ENCODE assay signal across 8 cellular contexts in the genomic region with DNA sequence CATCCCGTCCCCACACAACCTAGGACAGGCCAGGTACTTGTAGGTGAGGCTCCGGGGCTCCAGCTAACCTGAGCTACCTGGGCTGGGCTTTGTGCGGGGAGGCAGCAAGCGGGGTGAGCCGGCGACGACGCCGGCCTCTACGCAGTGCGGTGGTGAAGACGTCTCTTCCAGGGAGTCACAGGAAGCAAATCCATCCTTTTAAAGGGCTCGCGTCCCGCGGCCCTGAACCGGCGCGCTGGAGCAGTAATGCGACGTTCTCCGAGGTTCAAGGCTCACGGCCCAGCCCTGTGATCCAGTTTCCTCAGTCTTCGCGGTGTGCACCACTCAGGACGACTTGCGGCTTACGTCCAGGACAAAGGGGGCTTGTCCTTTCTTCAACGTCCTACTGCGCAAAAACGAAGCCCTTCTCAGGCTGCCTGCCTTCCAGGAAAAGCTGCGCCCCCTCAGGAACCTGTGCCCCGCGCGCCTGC. TPM values are rescaled to one million over a fixed set of nuclear protein-coding genes. Genes with fewer than 3 reads are reported as not detected.
A peak's percentile ranks its signal among the peaks of the same experiment; 100 is the strongest.
DNase-seq lines count a peak whose midpoint lies in the region; ATAC-seq and TF ChIP-seq lines count a peak whose summit lies in the region.

No MANE protein-coding gene starts in this region.

- peaks cover 14% of the 10 kb centered on the region for H3K79me1 ChIP-seq in trophoblast cell (ENCODE audit: low read length)

- peaks cover 2 to 48% (median 17%) of the 10 kb centered on the region in 9 donors for H3K4me1 ChIP-seq in heart right ventricle
- peaks cover 3 to 11% of the 10 kb centered on the region in 2 experiments for H3K4me1 ChIP-seq in trophoblast cell (ENCODE audit: control insufficient read depth in 1 of 2, insufficient read depth in 2 of 2, low read length in 2 of 2)

- H3K4me3 Mint-ChIP-seq in activated naive CD8-positive, alpha-beta T cell treated with anti-CD3 and anti-CD28 coated beads, Interleukin-2, amount 10 ng/mL, durations not matched to agents 7 days and 5 days = peak overlapping the region; percentile 91

- peaks cover 16% of the 10 kb centered on the region for H3K36me3 Mint-ChIP-seq in activated naive CD8-positive, alpha-beta T cell treated with anti-CD3 and anti-CD28 coated beads, Interleukin-2, amount 10 ng/mL, durations not matched to agents 7 days and 5 days

- peak; percentile 68 for DNase-seq in AG08396 (ENCODE audit: low spot score)
- DNase-seq in RKO (ENCODE audit: low spot score) = peak; percentile 82
- DNase-seq in activated naive CD8-positive, alpha-beta T cell treated with anti-CD3 and anti-CD28 coated beads, Interleukin-2, amount 10 ng/mL, durations not matched to agents 7 days and 5 days = no peak
- DNase-seq in heart right ventricle = peak; percentile 33 to 52
- DNase-seq in trophoblast cell = peak; percentile 59 to 71
- DNase-seq in NCI-H1436 treated with DMSO at 0.1 percent for 48 hours (lab: John Stamatoyannopoulos, UW) = no peak

- peak overlapping the region; percentile 79 for H3K4me2 ChIP-seq in trophoblast cell (ENCODE audit: low read length)

- no peaks in the 10 kb centered on the region for H3K27me3 ChIP-seq in heart right ventricle
- H3K27me3 ChIP-seq in trophoblast cell (ENCODE audit: insufficient read depth, low read length) = no peaks in the 10 kb centered on the region

- no peaks in the 10 kb centered on the region for H3K9me3 ChIP-seq in heart right ventricle
- peaks cover 1% of the 10 kb centered on the region for H3K9me3 ChIP-seq in trophoblast cell (ENCODE audit: insufficient read depth, low read depth, low read length)

- H2BK12ac ChIP-seq in trophoblast cell (ENCODE audit: low read length) = peak overlapping the region; percentile 64

- H3K79me2 ChIP-seq in trophoblast cell (ENCODE audit: control insufficient read depth, insufficient read depth, low read length, poor library complexity) = peaks cover 25% of the 10 kb centered on the region

- H2BK120ac ChIP-seq in trophoblast cell (ENCODE audit: insufficient read depth, low read length, poor library complexity) = peak overlapping the region; percentile 75

- H3K27ac ChIP-seq in heart right ventricle = peak overlapping the region; percentile 3 to 95 (median 92)
- H3K27ac ChIP-seq in trophoblast cell (ENCODE audit: low read depth, low read length) = peak overlapping the region; percentile 93

- H3K4ac ChIP-seq in trophoblast cell (ENCODE audit: low read depth, low read length) = peak overlapping the region; percentile 93

- H3K9ac ChIP-seq in trophoblast cell (ENCODE audit: low read length) = peak overlapping the region; percentile 89

- intact Hi-C loops in heart right ventricle (cut with DNase I) = loop anchor here in 5 of 10 donors (2.0 to 10.0 kb wide), 7 partner anchors 57 to 283 kb away; no protein-coding TSS in a partner anchor

- peak overlapping the region; percentile 97 for H4K8ac ChIP-seq in trophoblast cell (ENCODE audit: low read depth, low read length)

- peak overlapping the region; percentile 92 for H4K91ac ChIP-seq in trophoblast cell (ENCODE audit: low read depth, low read length)

- peak overlapping the region; percentile 96 for H2AK5ac ChIP-seq in trophoblast cell (ENCODE audit: low read length)

- peak overlapping the region; percentile 98 for H3K18ac ChIP-seq in trophoblast cell (ENCODE audit: low read length)

- ATAC-seq in GM18511 (IDR thresholded peaks at IDR 0.05; ENCODE audit: unreplicated experiment) (peak; percentile 16), HG03108 (IDR thresholded peaks at IDR 0.05; ENCODE audit: unreplicated experiment) (peak; percentile 2), heart right ventricle (peak; percentile 41 to 80 (median 74))
- peak; percentile 10 for ATAC-seq in activated naive CD8-positive, alpha-beta T cell treated with anti-CD3 and anti-CD28 coated beads, Interleukin-2, amount 10 ng/mL, durations not matched to agents 7 days and 5 days (ENCODE audit: low read depth)

- H2AFZ ChIP-seq in trophoblast cell (ENCODE audit: insufficient read depth, low read length, poor library complexity) = peak overlapping the region; percentile 53

- peaks cover 32% of the 10 kb centered on the region for H3K4me1 Mint-ChIP-seq in activated naive CD8-positive, alpha-beta T cell treated with anti-CD3 and anti-CD28 coated beads, Interleukin-2, amount 10 ng/mL, durations not matched to agents 7 days and 5 days

- H3K14ac ChIP-seq in trophoblast cell (ENCODE audit: low read length) = peak overlapping the region; percentile 88

- WGBS in heart right ventricle, 2 donors = 1% methylated on average over 35 of the region's 35 CpGs
- WGBS in trophoblast cell (ENCODE audit: extremely low coverage, insufficient coverage, insufficient read length) = no CpG with 5 or more reads among the region's 35 CpGs

- H2BK5ac ChIP-seq in trophoblast cell (ENCODE audit: low read depth, low read length, poor library complexity) = peak overlapping the region; percentile 93

- H3K23ac ChIP-seq in trophoblast cell (ENCODE audit: low read length) = no peak overlapping the region

- POLR2A ChIA-PET in activated naive CD8-positive, alpha-beta T cell treated with anti-CD3 and anti-CD28 coated beads, Interleukin-2, amount 10 ng/mL, durations not matched to agents 7 days and 5 days (lab: Charles Lee) = interaction anchor here (1.1 to 1.5 kb wide), 3 partner anchors 46 to 83 kb away, joined by 3 to 7 read pairs (median 4); no protein-coding TSS in a partner anchor

- H3K4me3 ChIP-seq in heart right ventricle (peak overlapping the region; percentile 48 to 97 (median 90)), trophoblast cell (ENCODE audit: low read depth, low read length) (peak overlapping the region; percentile 78)

- H3K27ac Mint-ChIP-seq in activated naive CD8-positive, alpha-beta T cell treated with anti-CD3 and anti-CD28 coated beads, Interleukin-2, amount 10 ng/mL, durations not matched to agents 7 days and 5 days = peak overlapping the region; percentile 85

- no peaks in the 10 kb centered on the region for H3K27me3 Mint-ChIP-seq in activated naive CD8-positive, alpha-beta T cell treated with anti-CD3 and anti-CD28 coated beads, Interleukin-2, amount 10 ng/mL, durations not matched to agents 7 days and 5 days

- H3K9me3 Mint-ChIP-seq in activated naive CD8-positive, alpha-beta T cell treated with anti-CD3 and anti-CD28 coated beads, Interleukin-2, amount 10 ng/mL, durations not matched to agents 7 days and 5 days = no peaks in the 10 kb centered on the region

- H3K36me3 ChIP-seq in heart right ventricle (no peaks in the 10 kb centered on the region), trophoblast cell (ENCODE audit: control insufficient read depth in 1 of 2, insufficient read depth in 2 of 2, low read length in 2 of 2) (peaks cover 0 to 5% of the 10 kb centered on the region in 2 experiments)

- no peak for TF ChIP-seq CTCF in heart right ventricle (IDR thresholded peaks at IDR 0.05)

- peak overlapping the region; percentile 86 for H4K12ac ChIP-seq in trophoblast cell (ENCODE audit: low read depth, low read length)

RNA-seq across cellular contexts. Expression of gene SPIN1, which starts 0.5 kb away (rescaled TPM):
- total RNA-seq in activated naive CD8-positive, alpha-beta T cell treated with anti-CD3 and anti-CD28 coated beads, Interleukin-2, amount 10 ng/mL, durations not matched to agents 7 days and 5 days = 10 to 100 TPM; 42.2 to 45.3 TPM
- total RNA-seq in heart right ventricle = 10 to 100 TPM; 40.6 to 65.0 (median 51.7) TPM
- 10 to 100 TPM; 14.9 to 29.4 TPM for polyA plus RNA-seq in heart right ventricle
- polyA plus RNA-seq in trophoblast cell (2013) = 65.0 and 67.0 TPM in 2 replicates

Comparison
In these comparisons a context has a peak if more than half of its experiments do, and no peak if none do; other contexts are left out.
1. DNase-seq: peak in AG08396 (single experiment), RKO (single experiment), heart right ventricle (2 of 2) and trophoblast cell (2 of 2); none in activated naive CD8-positive, alpha-beta T cell treated with anti-CD3 and anti-CD28 coated beads, Interleukin-2, amount 10 ng/mL, durations not matched to agents 7 days and 5 days (single experiment) and NCI-H1436 treated with DMSO at 0.1 percent for 48 hours (single experiment).
2. ATAC-seq: peak in every context shown above with its lines; median percentile 74 in heart right ventricle; 16 in GM18511; 10 in activated naive CD8-positive, alpha-beta T cell treated with anti-CD3 and anti-CD28 coated beads, Interleukin-2, amount 10 ng/mL, durations not matched to agents 7 days and 5 days; 2 in HG03108.